ENCODE assay signal across 13 cellular contexts in genomic region chr2:26072925-26073768, GRCh38.
DNase-seq lines count a peak whose midpoint lies in the region; ATAC-seq, FAIRE-seq and TF ChIP-seq lines count a peak whose summit lies in the region.
"Had no signal": no experiment of that assay in that cellular context is flagged by ENCODE, and none has a peak within 500 bp of the region (broad histone marks: within the 10 kb centered on the region; RNA-seq: fewer than 3 reads in every experiment).

No MANE protein-coding gene starts in this region.

- no peak for ATAC-seq in GM21737 (IDR thresholded peaks at IDR 0.05; ENCODE audit: unreplicated experiment)
- ATAC-seq: stimulated activated naive CD8-positive, alpha-beta T cell treated with anti-CD3 and anti-CD28 coated beads, Interleukin-15, Interleukin-2, amounts not matched to agents 100 U/mL and 50 U/mL, for 24 hours had no signal

- peak; percentile 42 for FAIRE-seq in GM19239 (lab: Jason Lieb, UNC)

- H3K27ac ChIP-seq in VCaP, result peak overlapping the region; percentile 55; the same call in 1 of the 2 replicates
- H3K27ac ChIP-seq: esophagus squamous epithelium, SK-N-MC had no signal

- DNase-seq in GM19239 (ENCODE audit: insufficient read length, low spot score) (no peak), globus pallidus (ENCODE audit: low spot score) (peak; percentile 54), pons (ENCODE audit: low spot score) (peak; percentile 70), NCI-H524 (lab: John Stamatoyannopoulos, UW) (no peak), epidermal melanocyte (ENCODE audit: insufficient read length, low spot score) (no peak), NOMO-1 treated with dmso at 0.1 percent for 144 hours (lab: John Stamatoyannopoulos, UW; ENCODE audit: unreplicated experiment) (no peak)
- DNase-seq: activated CD4-positive, alpha-beta T cell treated with anti-CD3 and anti-CD28 coated beads for 1 hour; esophagus squamous epithelium; kidney glomerular epithelial cell; stimulated activated naive CD8-positive, alpha-beta T cell treated with anti-CD3 and anti-CD28 coated beads, Interleukin-15, Interleukin-2, amounts not matched to agents 100 U/mL and 50 U/mL, for 24 hours had no signal

- no peak for TF ChIP-seq CTCF in VCaP (conservative IDR thresholded peaks at IDR 0.05)

Comparison
In these comparisons a context has a peak if more than half of its experiments do, and no peak if none do; other contexts are left out.
1. DNase-seq: peak in globus pallidus (single experiment) and pons (single experiment); none in GM19239 (single experiment), NCI-H524 (0 of 2), epidermal melanocyte (single experiment) and NOMO-1 treated with dmso at 0.1 percent for 144 hours (single experiment).